In genomic region chr18:23373564-23373963, GRCh38 we compare ENCODE assay signal across 29 cellular contexts.
"Had no signal": no experiment of that assay in that cellular context is flagged by ENCODE, and none has a peak within 500 bp of the region (broad histone marks: within the 10 kb centered on the region; RNA-seq: fewer than 3 reads in every experiment).

No MANE protein-coding gene starts in this region.

- H3K27ac Mint-ChIP-seq: activated CD8-positive, alpha-beta T cell treated with anti-CD3 and anti-CD28 coated beads for 36 hours; activated naive CD8-positive, alpha-beta T cell; activated T-helper 17 cell treated with anti-CD3 and anti-CD28 coated beads, Interleukin-2, amount 50 U/mL, for 72 hours; dendritic cell treated with granulocyte-macrophage colony-stimulating factor and Interleukin-4, amounts not matched to agents 40 ng/mL and 50 ng/mL, for 4 days; T-helper 17 cell; T-helper 2 cell treated with Interferon-gamma antibody and Interleukin-4, amounts not matched to agents 5 μg/mL and 100 μg/mL, for 36 hours had no signal

- H3K27me3 Mint-ChIP-seq: activated CD8-positive, alpha-beta T cell treated with anti-CD3 and anti-CD28 coated beads for 36 hours; activated naive CD8-positive, alpha-beta T cell; activated T-helper 17 cell treated with anti-CD3 and anti-CD28 coated beads, Interleukin-2, amount 50 U/mL, for 72 hours; central memory CD8-positive, alpha-beta T cell; dendritic cell treated with granulocyte-macrophage colony-stimulating factor and Interleukin-4, amounts not matched to agents 40 ng/mL and 50 ng/mL, for 4 days; T-helper 17 cell had no signal

- H3K27ac ChIP-seq: brain microvascular endothelial cell, coronary artery, dorsolateral prefrontal cortex, esophagus muscularis mucosa, foreskin keratinocyte, gastrocnemius medialis, heart left ventricle had no signal

- H3K36me3 ChIP-seq: brain microvascular endothelial cell, gastrocnemius medialis, heart left ventricle had no signal

- H3K4me3 Mint-ChIP-seq: activated CD8-positive, alpha-beta T cell treated with anti-CD3 and anti-CD28 coated beads for 36 hours; activated naive CD8-positive, alpha-beta T cell; activated T-cell treated with anti-CD3 and anti-CD28 coated beads, Interleukin-2, amount 50 U/mL, for 4 hours; activated T-helper 17 cell treated with anti-CD3 and anti-CD28 coated beads, Interleukin-2, amount 50 U/mL, for 72 hours; central memory CD8-positive, alpha-beta T cell; dendritic cell treated with granulocyte-macrophage colony-stimulating factor and Interleukin-4, amounts not matched to agents 40 ng/mL and 50 ng/mL, for 4 days; T-helper 17 cell; T-helper 2 cell treated with Interferon-gamma antibody and Interleukin-4, amounts not matched to agents 5 μg/mL and 100 μg/mL, for 36 hours had no signal

- DNase-seq: activated CD4-positive, alpha-beta T cell treated with anti-CD3 and anti-CD28 coated beads for 1 hour; activated CD4-positive, alpha-beta T cell treated with anti-CD3 and anti-CD28 coated beads for 48 hours; activated CD4-positive, alpha-beta T cell treated with anti-CD3 and anti-CD28 coated beads, Interleukin-2, amount 50 U/mL, for 1 hour; activated CD4-positive, alpha-beta T cell treated with anti-CD3 and anti-CD28 coated beads, Interleukin-2, amount 50 U/mL, for 48 hours; activated CD8-positive, alpha-beta memory T cell treated with anti-CD3 and anti-CD28 coated beads for 24 hours; activated CD8-positive, alpha-beta T cell treated with anti-CD3 and anti-CD28 coated beads for 36 hours; activated effector memory CD4-positive, alpha-beta T cell treated with Interleukin-2 at 50 U/mL for 16 hours; activated gamma-delta T cell treated with Interleukin-2 at 50 U/mL for 16 hours; activated naive CD4-positive, alpha-beta T cell treated with anti-CD3 and anti-CD28 coated beads, Interleukin-2, amount 50 U/mL, for 16 hours; activated naive CD4-positive, alpha-beta T cell treated with Interleukin-2 at 50 U/mL for 16 hours; activated T-cell treated with anti-CD3 and anti-CD28 coated beads, Interleukin-2, amount 50 U/mL, for 4 hours; amniotic stem cell; anterior cingulate cortex; brain microvascular endothelial cell; dorsolateral prefrontal cortex; effector memory CD4-positive, alpha-beta T cell; erythroblast; foreskin keratinocyte; gastrocnemius medialis; glutamatergic neuron; heart left ventricle; T-helper 17 cell had no signal

- H3K4me1 Mint-ChIP-seq: central memory CD8-positive, alpha-beta T cell; T-helper 17 cell had no signal

- H3K9me3 Mint-ChIP-seq: activated CD8-positive, alpha-beta T cell treated with anti-CD3 and anti-CD28 coated beads for 36 hours; activated T-cell treated with anti-CD3 and anti-CD28 coated beads, Interleukin-2, amount 50 U/mL, for 4 hours; activated T-helper 17 cell treated with anti-CD3 and anti-CD28 coated beads, Interleukin-2, amount 50 U/mL, for 72 hours; central memory CD8-positive, alpha-beta T cell; dendritic cell treated with granulocyte-macrophage colony-stimulating factor and Interleukin-4, amounts not matched to agents 40 ng/mL and 50 ng/mL, for 4 days; T-helper 2 cell treated with Interferon-gamma antibody and Interleukin-4, amounts not matched to agents 5 μg/mL and 100 μg/mL, for 36 hours had no signal

- H3K4me3 ChIP-seq: coronary artery, dorsolateral prefrontal cortex, esophagus muscularis mucosa, gastrocnemius medialis, heart left ventricle had no signal

- H3K27me3 ChIP-seq: brain microvascular endothelial cell, dorsolateral prefrontal cortex, esophagus muscularis mucosa, foreskin keratinocyte, gastrocnemius medialis, heart left ventricle had no signal

- ATAC-seq: activated CD8-positive, alpha-beta T cell treated with anti-CD3 and anti-CD28 coated beads for 36 hours; activated T-cell treated with anti-CD3 and anti-CD28 coated beads, Interleukin-2, amount 50 U/mL, for 4 hours; activated T-helper 17 cell treated with anti-CD3 and anti-CD28 coated beads, Interleukin-2, amount 50 U/mL, for 72 hours; foreskin keratinocyte; gastrocnemius medialis; heart left ventricle; T-helper 17 cell had no signal

- H3K9me3 ChIP-seq: esophagus muscularis mucosa, gastrocnemius medialis, heart left ventricle had no signal
